ENCODE assay signal across 16 cellular contexts in the genomic region with DNA sequence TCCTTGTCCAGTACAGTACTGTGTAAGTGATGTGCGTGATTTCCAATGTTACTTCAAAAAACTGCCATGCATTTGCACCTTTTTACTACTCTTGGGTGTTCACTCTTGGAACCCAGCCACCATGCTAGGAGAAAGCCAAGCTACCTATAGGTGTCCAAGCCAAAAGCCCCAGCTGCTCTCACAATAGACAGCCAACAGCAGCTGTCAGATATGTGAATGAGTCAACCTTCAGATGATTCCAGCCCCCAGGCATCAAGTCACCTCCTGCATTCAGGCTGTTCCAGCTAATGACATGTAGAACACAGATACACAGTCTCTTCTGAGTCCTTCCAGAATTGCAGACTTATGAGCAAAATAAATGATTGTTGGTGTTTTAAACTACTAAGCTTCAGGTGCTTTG.
DNase-seq lines count a peak whose midpoint lies in the region; ATAC-seq and TF ChIP-seq lines count a peak whose summit lies in the region.
"Had no signal": no experiment of that assay in that cellular context is flagged by ENCODE, and none has a peak within 500 bp of the region (broad histone marks: within the 10 kb centered on the region; RNA-seq: fewer than 3 reads in every experiment).

No MANE protein-coding gene starts in this region.

- H3K36me3 ChIP-seq in RWPE2 (ENCODE audit: low read depth) (no peaks in the 10 kb centered on the region), left ventricle myocardium inferior (no peaks in the 10 kb centered on the region), sigmoid colon (no peaks in the 10 kb centered on the region)
- H3K36me3 ChIP-seq: cardiac muscle cell had no signal

- peaks cover 0 to 10% (median 8%) of the 10 kb centered on the region in 5 donors for H3K27me3 Mint-ChIP-seq in naive thymus-derived CD8-positive, alpha-beta T cell

- no peak for TF ChIP-seq POLR2A in sigmoid colon (IDR thresholded peaks at IDR 0.05)

- H3K27me3 ChIP-seq in RWPE2 (ENCODE audit: insufficient read depth, poor library complexity, severe bottlenecking) (no peaks in the 10 kb centered on the region), left ventricle myocardium inferior (ENCODE audit: low read depth) (no peaks in the 10 kb centered on the region), sigmoid colon (no peaks in the 10 kb centered on the region)
- H3K27me3 ChIP-seq: cardiac muscle cell had no signal

- peaks cover 0 to 4% (median 0%) of the 10 kb centered on the region in 3 donors for H3K36me3 Mint-ChIP-seq in naive thymus-derived CD8-positive, alpha-beta T cell
- H3K36me3 Mint-ChIP-seq: naive B cell had no signal

- H3K4me1 Mint-ChIP-seq in naive thymus-derived CD8-positive, alpha-beta T cell, result no peaks in the 10 kb centered on the region
- H3K4me1 Mint-ChIP-seq: activated CD4-positive, alpha-beta T cell treated with anti-CD3 and anti-CD28 coated beads for 36 hours had no signal

- WGBS in sigmoid colon, 2 donors, result 43 to 89% methylated on average over 1 of the region's 1 CpG

- no peaks in the 10 kb centered on the region for H3K9me3 Mint-ChIP-seq in naive thymus-derived CD8-positive, alpha-beta T cell
- H3K9me3 Mint-ChIP-seq: naive B cell had no signal

- POLR2A ChIA-PET in naive thymus-derived CD8-positive, alpha-beta T cell (lab: Charles Lee), result no interaction called here

- H3K9me3 ChIP-seq in RWPE2 (ENCODE audit: severe bottlenecking) (no peaks in the 10 kb centered on the region), left ventricle myocardium inferior (replicated peaks) (no peaks in the 10 kb centered on the region), sigmoid colon (no peaks in the 10 kb centered on the region)

- intact Hi-C loops in left ventricle myocardium inferior (cut with micrococcal nuclease) (no loop called here), sigmoid colon (cut with DNase I) (no loop called here)

- H3K4me3 ChIP-seq in RWPE2 (ENCODE audit: severe bottlenecking), result no peak overlapping the region
- H3K4me3 ChIP-seq in left ventricle myocardium inferior, result no peak overlapping the region
- H3K4me3 ChIP-seq in sigmoid colon, result no peak overlapping the region
- H3K4me3 ChIP-seq: cardiac muscle cell had no signal

- TF ChIP-seq CTCF in RWPE2 (IDR thresholded peaks at IDR 0.05; ENCODE audit: poor library complexity, severe bottlenecking), result no peak
- TF ChIP-seq CTCF in left ventricle myocardium inferior (IDR thresholded peaks at IDR 0.05; ENCODE audit: borderline replicate concordance), result no peak
- no peak for TF ChIP-seq CTCF in sigmoid colon (IDR thresholded peaks at IDR 0.05)

- H3K4me3 Mint-ChIP-seq in naive thymus-derived CD8-positive, alpha-beta T cell, result no peak overlapping the region
- H3K4me3 Mint-ChIP-seq: activated CD4-positive, alpha-beta T cell treated with anti-CD3 and anti-CD28 coated beads for 36 hours; naive B cell had no signal

- ATAC-seq in RWPE2 (ENCODE audit: low read depth), result peak; percentile 94
- ATAC-seq in naive thymus-derived CD8-positive, alpha-beta T cell, result no peak
- ATAC-seq: activated CD4-positive, alpha-beta T cell treated with anti-CD3 and anti-CD28 coated beads for 36 hours; HepG2 had no signal

- H3K4me1 ChIP-seq in RWPE2 (ENCODE audit: insufficient read depth, poor library complexity, severe bottlenecking), result peaks cover 7% of the 10 kb centered on the region
- peaks cover 21% of the 10 kb centered on the region for H3K4me1 ChIP-seq in left ventricle myocardium inferior
- no peaks in the 10 kb centered on the region for H3K4me1 ChIP-seq in sigmoid colon

- no peak overlapping the region for H3K27ac Mint-ChIP-seq in naive thymus-derived CD8-positive, alpha-beta T cell
- H3K27ac Mint-ChIP-seq: activated CD4-positive, alpha-beta T cell treated with anti-CD3 and anti-CD28 coated beads for 36 hours; naive B cell had no signal

- H3K27ac ChIP-seq in RWPE2 (ENCODE audit: poor library complexity, severe bottlenecking) (no peak overlapping the region), left ventricle myocardium inferior (replicated peaks) (peak overlapping the region; percentile 17), sigmoid colon (no peak overlapping the region)
- H3K27ac ChIP-seq: cardiac muscle cell had no signal

- no peak for TF ChIP-seq EP300 in sigmoid colon (IDR thresholded peaks at IDR 0.05)

- peak; percentile 80 for DNase-seq in DMS153 (lab: John Stamatoyannopoulos, UW)
- DNase-seq in NCI-H1105 (lab: John Stamatoyannopoulos, UW), result peak; percentile 70
- peak; percentile 64 for DNase-seq in RWPE2 (ENCODE audit: low spot score)
- DNase-seq in left ventricle myocardium inferior, result peak; percentile 19
- DNase-seq in AG20443 (ENCODE audit: low spot score), result no peak
- no peak for DNase-seq in naive thymus-derived CD8-positive, alpha-beta T cell
- DNase-seq in sigmoid colon, result no peak
- DNase-seq in NCI-H510A (lab: John Stamatoyannopoulos, UW), result no peak
- DNase-seq: activated CD4-positive, alpha-beta T cell treated with anti-CD3 and anti-CD28 coated beads for 36 hours; AML-193; erythroblast; naive B cell; NCI-H526 treated with DMSO at 0.1 percent for 48 hours; SW 1271 had no signal

Comparison
In these comparisons a context has a peak if more than half of its experiments do, and no peak if none do; other contexts are left out.
1. DNase-seq: peak in DMS153 (single experiment), NCI-H1105 (single experiment), RWPE2 (single experiment) and left ventricle myocardium inferior (single experiment); none in AG20443 (single experiment), naive thymus-derived CD8-positive, alpha-beta T cell (0 of 10), sigmoid colon (single experiment) and NCI-H510A (single experiment).